In genomic region chr21:22223385-22223784, GRCh38 we compare ENCODE assay signal across 15 cellular contexts.
DNase-seq lines count a peak whose midpoint lies in the region; ATAC-seq and TF ChIP-seq lines count a peak whose summit lies in the region.
"Had no signal": no experiment of that assay in that cellular context is flagged by ENCODE, and none has a peak within 500 bp of the region (broad histone marks: within the 10 kb centered on the region; RNA-seq: fewer than 3 reads in every experiment).

No MANE protein-coding gene starts in this region.

- peaks cover 3% of the 10 kb centered on the region for H3K27me3 Mint-ChIP-seq in activated naive CD8-positive, alpha-beta T cell treated with anti-CD3 and anti-CD28 coated beads for 36 hours
- no peaks in the 10 kb centered on the region for H3K27me3 Mint-ChIP-seq in WTC11 (ENCODE audit: low read depth)
- H3K27me3 Mint-ChIP-seq: activated CD4-positive, alpha-beta memory T cell treated with anti-CD3 and anti-CD28 coated beads for 36 hours had no signal

- TF ChIP-seq CTCF in GM06990 (IDR thresholded peaks at IDR 0.05; ENCODE audit: insufficient read depth, low read length, poor library complexity, severe bottlenecking), result no peak
- no peak for TF ChIP-seq CTCF in mucosa of descending colon (IDR thresholded peaks at IDR 0.05)
- no peak for TF ChIP-seq CTCF in WTC11 (IDR thresholded peaks at IDR 0.05)

- no peaks in the 10 kb centered on the region for H3K9me3 ChIP-seq in mucosa of descending colon
- H3K9me3 ChIP-seq: ascending aorta, BE2C, thoracic aorta had no signal

- H3K36me3 ChIP-seq in GM06990 (ENCODE audit: control insufficient read depth, insufficient read depth, low read length) (no peaks in the 10 kb centered on the region), mucosa of descending colon (ENCODE audit: low read depth) (no peaks in the 10 kb centered on the region)
- H3K36me3 ChIP-seq: ascending aorta, BE2C, thoracic aorta had no signal

- peak overlapping the region; percentile 4 for H3K27ac Mint-ChIP-seq in activated naive CD8-positive, alpha-beta T cell treated with anti-CD3 and anti-CD28 coated beads for 36 hours
- no peak overlapping the region for H3K27ac Mint-ChIP-seq in WTC11
- H3K27ac Mint-ChIP-seq: activated CD4-positive, alpha-beta memory T cell treated with anti-CD3 and anti-CD28 coated beads for 36 hours had no signal

- intact Hi-C loops in mucosa of descending colon (cut with DNase I, micrococcal nuclease), result no loop called here

- ATAC-seq in GM19463 (IDR thresholded peaks at IDR 0.05; ENCODE audit: unreplicated experiment) (peak; percentile 80), HG03039 (IDR thresholded peaks at IDR 0.05; ENCODE audit: unreplicated experiment) (peak; percentile 95), mucosa of descending colon (no peak), WTC11 (no peak)

- POLR2A ChIA-PET in WTC11 (lab: Charles Lee), result no interaction called here

- H3K4me1 Mint-ChIP-seq in activated naive CD8-positive, alpha-beta T cell treated with anti-CD3 and anti-CD28 coated beads for 36 hours, result peaks cover 5% of the 10 kb centered on the region
- no peaks in the 10 kb centered on the region for H3K4me1 Mint-ChIP-seq in WTC11

- no peak overlapping the region for H3K4me3 Mint-ChIP-seq in activated naive CD8-positive, alpha-beta T cell treated with anti-CD3 and anti-CD28 coated beads for 36 hours
- no peak overlapping the region for H3K4me3 Mint-ChIP-seq in WTC11
- H3K4me3 Mint-ChIP-seq: activated CD4-positive, alpha-beta memory T cell treated with anti-CD3 and anti-CD28 coated beads for 36 hours; neural crest cell had no signal

- H3K4me1 ChIP-seq in mucosa of descending colon (ENCODE audit: low read depth), result no peaks in the 10 kb centered on the region
- H3K4me1 ChIP-seq: ascending aorta, BE2C had no signal

- H3K36me3 Mint-ChIP-seq in activated naive CD8-positive, alpha-beta T cell treated with anti-CD3 and anti-CD28 coated beads for 36 hours, result no peaks in the 10 kb centered on the region
- no peaks in the 10 kb centered on the region for H3K36me3 Mint-ChIP-seq in WTC11
- H3K36me3 Mint-ChIP-seq: activated CD4-positive, alpha-beta memory T cell treated with anti-CD3 and anti-CD28 coated beads for 36 hours had no signal

- CTCF ChIA-PET in WTC11 (lab: Charles Lee), result no interaction called here

- no peaks in the 10 kb centered on the region for H3K9me3 Mint-ChIP-seq in activated naive CD8-positive, alpha-beta T cell treated with anti-CD3 and anti-CD28 coated beads for 36 hours
- H3K9me3 Mint-ChIP-seq in WTC11, result no peaks in the 10 kb centered on the region
- H3K9me3 Mint-ChIP-seq: neural crest cell had no signal

- H3K4me3 ChIP-seq in GM06990 (replicated peaks; ENCODE audit: low read depth, low read length) (no peak overlapping the region), mucosa of descending colon (no peak overlapping the region)
- H3K4me3 ChIP-seq: ascending aorta, thoracic aorta had no signal

- no peaks in the 10 kb centered on the region for H3K27me3 ChIP-seq in GM06990 (replicated peaks; ENCODE audit: control insufficient read depth, insufficient read depth, low read length)
- H3K27me3 ChIP-seq: ascending aorta, BE2C had no signal

- DNase-seq in GM06990 (ENCODE audit: extremely low read depth, insufficient read length) (peak; percentile 9), mucosa of descending colon (no peak), NCI-H1694 treated with DMSO at 0.1 percent for 48 hours (lab: John Stamatoyannopoulos, UW) (no peak), WTC11 (ENCODE audit: low spot score) (no peak)
- DNase-seq in activated naive CD8-positive, alpha-beta T cell treated with anti-CD3 and anti-CD28 coated beads for 36 hours, result no peak
- DNase-seq in stimulated activated CD4-positive, alpha-beta T cell treated with anti-CD3 and anti-CD28 coated beads, Interleukin-4, amount 100 ng/mL, for 24 hours, result no peak
- DNase-seq: activated CD4-positive, alpha-beta memory T cell treated with anti-CD3 and anti-CD28 coated beads for 36 hours; BE2C; NCI-H446 treated with DMSO at 0.1 percent for 48 hours; SW 1271 had no signal

TF ChIP-seq in WTC11, 78 proteins besides CTCF, POLR2A, EP300 and RAD21 (continues in another document):
- no peak for TF ChIP-seq PRDM15 (CRISPR knock-in tag; IDR thresholded peaks at IDR 0.05)
- TF ChIP-seq TP53 (CRISPR knock-in tag; IDR thresholded peaks at IDR 0.05), result no peak
- no peak for TF ChIP-seq CREM (CRISPR knock-in tag; IDR thresholded peaks at IDR 0.05)
- no peak for TF ChIP-seq SP1 (CRISPR knock-in tag; conservative IDR thresholded peaks at IDR 0.05)
- TF ChIP-seq SMAD3 (CRISPR knock-in tag; IDR thresholded peaks at IDR 0.05; ENCODE audit: borderline replicate concordance), result no peak
- TF ChIP-seq, protein P1, sequence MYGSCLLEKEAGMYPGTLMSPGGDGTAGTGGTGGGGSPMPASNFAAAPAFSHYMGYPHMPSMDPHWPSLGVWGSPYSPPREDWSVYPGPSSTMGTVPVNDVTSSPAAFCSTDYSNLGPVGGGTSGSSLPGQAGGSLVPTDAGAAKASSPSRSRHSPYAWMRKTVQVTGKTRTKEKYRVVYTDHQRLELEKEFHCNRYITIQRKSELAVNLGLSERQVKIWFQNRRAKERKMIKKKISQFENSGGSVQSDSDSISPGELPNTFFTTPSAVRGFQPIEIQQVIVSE (CRISPR knock-in tag; IDR thresholded peaks at IDR 0.05; ENCODE audit: borderline replicate concordance), result no peak
- no peak for TF ChIP-seq CREB1 (CRISPR knock-in tag; IDR thresholded peaks at IDR 0.05)
- no peak for TF ChIP-seq ZNF219 (CRISPR knock-in tag; IDR thresholded peaks at IDR 0.05; ENCODE audit: borderline replicate concordance)
- TF ChIP-seq TEAD4 (CRISPR knock-in tag; IDR thresholded peaks at IDR 0.05), result no peak
- TF ChIP-seq ZNF423 (CRISPR knock-in tag; IDR thresholded peaks at IDR 0.05), result no peak
- TF ChIP-seq RELA (CRISPR knock-in tag; IDR thresholded peaks at IDR 0.05; ENCODE audit: borderline replicate concordance), result no peak
- no peak for TF ChIP-seq IRF1 (CRISPR knock-in tag; IDR thresholded peaks at IDR 0.05)
- no peak for TF ChIP-seq OVOL2 (CRISPR knock-in tag; IDR thresholded peaks at IDR 0.05; ENCODE audit: borderline replicate concordance)

Comparison
In these comparisons a context has a peak if more than half of its experiments do, and no peak if none do; other contexts are left out.
1. ATAC-seq: peak in GM19463 (single experiment) and HG03039 (single experiment); none in mucosa of descending colon (single experiment) and WTC11 (single experiment).